Comparison of ENCODE assay signal across 8 cellular contexts in genomic region chr19:35994868-35995654, GRCh38. TPM values are rescaled to one million over a fixed set of nuclear protein-coding genes. Genes with fewer than 3 reads are reported as not detected.
DNase-seq lines count a peak whose midpoint lies in the region; ATAC-seq, FAIRE-seq and TF ChIP-seq lines count a peak whose summit lies in the region.

Gene SDHAF1, plus strand, starts transcription at chr19:35995188. Its CDS starts 87 bp downstream, at chr19:35995275.

- peaks cover 28% of the 10 kb centered on the region for H3K79me2 ChIP-seq in SU-DHL-6 (ENCODE audit: insufficient read depth, low read length)

- H3K4me1 Mint-ChIP-seq in activated naive CD8-positive, alpha-beta T cell treated with anti-CD3 and anti-CD28 coated beads, Interleukin-2, amount 10 ng/mL, durations not matched to agents 7 days and 5 days, result peaks cover 24% of the 10 kb centered on the region

- H3K4me3 ChIP-seq in SU-DHL-6 (ENCODE audit: insufficient read depth, low read length, poor library complexity, severe bottlenecking), result peak within 1 kb of the TSS; percentile 67
- H3K4me3 ChIP-seq in pancreas, result peak within 1 kb of the TSS; percentile 71 to 99 (median 80)
- peak within 1 kb of the TSS; percentile 78 to 91 for H3K4me3 ChIP-seq in tibial artery

- H3K27ac ChIP-seq in SU-DHL-6 (ENCODE audit: low read depth, low read length) (peak within 1 kb of the TSS; percentile 50), pancreas (peak within 1 kb of the TSS; percentile 68 to 88 (median 77)), tibial artery (peak within 1 kb of the TSS; percentile 84)

- H4K20me1 ChIP-seq in SU-DHL-6 (ENCODE audit: low read depth, low read length), result no peaks in the 10 kb centered on the region

- H3K27ac Mint-ChIP-seq in activated naive CD8-positive, alpha-beta T cell treated with anti-CD3 and anti-CD28 coated beads, Interleukin-2, amount 10 ng/mL, durations not matched to agents 7 days and 5 days, result peak within 1 kb of the TSS; percentile 95

- H3K27me3 Mint-ChIP-seq in activated naive CD8-positive, alpha-beta T cell treated with anti-CD3 and anti-CD28 coated beads, Interleukin-2, amount 10 ng/mL, durations not matched to agents 7 days and 5 days, result no peaks in the 10 kb centered on the region

- H3K9me3 ChIP-seq in SU-DHL-6 (ENCODE audit: insufficient read depth, low read length) (no peaks in the 10 kb centered on the region), pancreas (no peaks in the 10 kb centered on the region), tibial artery (no peaks in the 10 kb centered on the region)

- no peaks in the 10 kb centered on the region for H3K27me3 ChIP-seq in SU-DHL-6 (ENCODE audit: low read length)
- no peaks in the 10 kb centered on the region for H3K27me3 ChIP-seq in pancreas
- no peaks in the 10 kb centered on the region for H3K27me3 ChIP-seq in tibial artery

- FAIRE-seq in pancreas (lab: Jason Lieb, UNC), result no peak

- H3K36me3 Mint-ChIP-seq in activated naive CD8-positive, alpha-beta T cell treated with anti-CD3 and anti-CD28 coated beads, Interleukin-2, amount 10 ng/mL, durations not matched to agents 7 days and 5 days, result peaks cover 12% of the 10 kb centered on the region

- no peaks in the 10 kb centered on the region for H3K9me2 ChIP-seq in SU-DHL-6 (replicated peaks; ENCODE audit: insufficient read depth, low read length)

- peaks cover 0 to 11% (median 4%) of the 10 kb centered on the region in 3 donors for H3K4me1 ChIP-seq in pancreas
- H3K4me1 ChIP-seq in tibial artery, result peaks cover 0 to 45% (median 35%) of the 10 kb centered on the region in 4 donors

- H3F3A ChIP-seq in SU-DHL-6 (ENCODE audit: insufficient read depth), result peaks cover under 1% of the 10 kb centered on the region; the same call in 1 of the 2 replicates

- H3K36me3 ChIP-seq in SU-DHL-6 (ENCODE audit: low read length) (no peaks in the 10 kb centered on the region), pancreas (no peaks in the 10 kb centered on the region), tibial artery (peaks cover under 1 to 15% (median 6%) of the 10 kb centered on the region in 3 donors)

- intact Hi-C loops in head of caudate nucleus (cut with DNase I) (loop anchor here (10.0 kb wide), 1 partner anchor 60 kb away; the partner anchor contains the start of genes THAP8 and WDR62), pancreas (cut with DNase I) (no loop called here), tibial artery (cut with DNase I; ENCODE audit: low total_unique reads) (loop anchor here (2.0 to 10.0 kb wide), 3 partner anchors 60 to 160 kb away; partner anchors contain the start of genes COX7A1, TBCB, THAP8 and WDR62)

- H3K9ac ChIP-seq in SU-DHL-6 (ENCODE audit: low read length), result peak within 1 kb of the TSS; percentile 76

- peak; percentile 99 for DNase-seq in GM10266 (ENCODE audit: extremely low spot score)
- peak; percentile 92 for DNase-seq in NCI-H1105 (lab: John Stamatoyannopoulos, UW)
- peak; percentile 92 for DNase-seq in activated naive CD8-positive, alpha-beta T cell treated with anti-CD3 and anti-CD28 coated beads, Interleukin-2, amount 10 ng/mL, durations not matched to agents 7 days and 5 days
- peak; percentile 95 to 99 (median 98) for DNase-seq in head of caudate nucleus
- peak; percentile 97 to 99 (median 97) for DNase-seq in pancreas
- DNase-seq in tibial artery, result peak; percentile 96 to 98

- POLR2A ChIA-PET in activated naive CD8-positive, alpha-beta T cell treated with anti-CD3 and anti-CD28 coated beads, Interleukin-2, amount 10 ng/mL, durations not matched to agents 7 days and 5 days (lab: Charles Lee), result interaction anchor here (0.5 to 3.2 kb wide), 8 partner anchors 14 to 136 kb away, joined by 3 to 15 read pairs (median 4); partner anchors contain the start of genes ALKBH6, POLR2I, SYNE4 and THAP8

- peak within 1 kb of the TSS; percentile 84 for H2AFZ ChIP-seq in SU-DHL-6 (ENCODE audit: low read depth, low read length, severe bottlenecking)

- peak; percentile 5 for TF ChIP-seq CTCF in GM10266 (IDR thresholded peaks at IDR 0.05; ENCODE audit: control insufficient read depth, insufficient read depth, low read depth, missing control alignments)
- TF ChIP-seq CTCF in SU-DHL-6 (IDR thresholded peaks at IDR 0.05; ENCODE audit: insufficient read depth, low read length, poor library complexity, severe bottlenecking), result no peak
- no peak for TF ChIP-seq CTCF in pancreas (IDR thresholded peaks at IDR 0.05)
- TF ChIP-seq CTCF in tibial artery (IDR thresholded peaks at IDR 0.05), result no peak

- no peaks in the 10 kb centered on the region for H3K9me3 Mint-ChIP-seq in activated naive CD8-positive, alpha-beta T cell treated with anti-CD3 and anti-CD28 coated beads, Interleukin-2, amount 10 ng/mL, durations not matched to agents 7 days and 5 days

- peak within 1 kb of the TSS; percentile 94 for H3K4me3 Mint-ChIP-seq in activated naive CD8-positive, alpha-beta T cell treated with anti-CD3 and anti-CD28 coated beads, Interleukin-2, amount 10 ng/mL, durations not matched to agents 7 days and 5 days

- peak within 1 kb of the TSS; percentile 74 for H3K4me2 ChIP-seq in SU-DHL-6 (ENCODE audit: low read depth, low read length, poor library complexity, severe bottlenecking)

- 0 to 1% methylated on average over 77 to 86 of the region's 86 CpGs for WGBS in pancreas, 2 donors

- peak; percentile 81 for ATAC-seq in HG02610 (IDR thresholded peaks at IDR 0.05; ENCODE audit: unreplicated experiment)
- peak; percentile 84 for ATAC-seq in activated naive CD8-positive, alpha-beta T cell treated with anti-CD3 and anti-CD28 coated beads, Interleukin-2, amount 10 ng/mL, durations not matched to agents 7 days and 5 days (ENCODE audit: low read depth)
- peak; percentile 95 to 98 (median 96) for ATAC-seq in pancreas

RNA-seq across cellular contexts. Expression of gene SDHAF1, which starts in this region (rescaled TPM):
- total RNA-seq in activated naive CD8-positive, alpha-beta T cell treated with anti-CD3 and anti-CD28 coated beads, Interleukin-2, amount 10 ng/mL, durations not matched to agents 7 days and 5 days, result 10 to 100 TPM; 22.2 to 22.8 TPM
- total RNA-seq in pancreas, result 10 to 100 TPM in 5 of 6 donors, 1 to 10 TPM in 1; 8.7 to 16.6 (median 10.8) TPM
- polyA plus RNA-seq in pancreas, result 10 to 100 TPM; 15.8 to 21.0 TPM

Comparison
In these comparisons a context has a peak if more than half of its experiments do, and no peak if none do; other contexts are left out.
1. Peak in every context shown above with its lines: DNase-seq, ATAC-seq, H3K4me3 ChIP-seq and H3K27ac ChIP-seq.
2. intact Hi-C loops: an anchor here in head of caudate nucleus (10.0 kb wide) and tibial artery (2.0 to 10.0 kb wide); none called in pancreas.